In the genomic region with DNA sequence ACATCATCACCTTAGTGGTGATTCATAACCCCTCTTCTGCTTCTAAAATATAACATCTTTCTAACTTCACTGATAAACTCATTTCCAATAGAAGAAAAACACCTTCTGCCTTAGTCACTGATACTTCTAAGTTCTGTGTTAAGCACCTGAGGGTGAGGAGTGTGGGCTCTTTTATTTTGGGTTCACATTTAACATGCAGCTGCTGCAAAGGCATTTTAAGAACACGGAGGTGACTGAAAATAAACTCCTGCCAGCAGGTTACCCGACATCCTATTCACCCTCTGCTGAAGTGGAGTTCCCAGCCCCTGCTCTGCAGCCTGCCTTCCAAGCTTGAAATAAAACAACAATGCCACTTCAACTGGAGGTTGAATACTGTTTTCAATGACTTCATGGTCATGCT, we compare ENCODE assay signal across 14 cellular contexts.
DNase-seq lines count a peak whose midpoint lies in the region; ATAC-seq lines count a peak whose summit lies in the region.
"Had no signal": no experiment of that assay in that cellular context is flagged by ENCODE, and none has a peak within 500 bp of the region (broad histone marks: within the 10 kb centered on the region; RNA-seq: fewer than 3 reads in every experiment).

No MANE protein-coding gene starts in this region.

- H3K36me3 Mint-ChIP-seq in activated T-cell treated with anti-CD3 and anti-CD28 coated beads, Interleukin-2, amount 50 U/mL, for 72 hours (ENCODE audit: insufficient read depth in 2 of 2), result no peaks in the 10 kb centered on the region
- H3K36me3 Mint-ChIP-seq in activated T-cell treated with anti-CD3 and anti-CD28 coated beads, Interleukin-2, amount 50 U/mL, for 24 hours (ENCODE audit: low read depth), result peaks cover 13% of the 10 kb centered on the region
- H3K36me3 Mint-ChIP-seq in effector memory CD8-positive, alpha-beta T cell (ENCODE audit: insufficient read depth), result peaks cover 4% of the 10 kb centered on the region

- in situ Hi-C loops in ACHN (cut with HindIII; ENCODE audit: low pct_ligation_motif_present, low pct_unique_long_range_greater_than_20kb, low sequenced_read_pairs), result no loop called here

- no peak overlapping the region for H3K4me3 Mint-ChIP-seq in activated T-cell treated with anti-CD3 and anti-CD28 coated beads, Interleukin-2, amount 50 U/mL, for 72 hours
- H3K4me3 Mint-ChIP-seq in activated T-cell treated with anti-CD3 and anti-CD28 coated beads, Interleukin-2, amount 50 U/mL, for 24 hours, result no peak overlapping the region
- no peak overlapping the region for H3K4me3 Mint-ChIP-seq in effector memory CD8-positive, alpha-beta T cell

- ATAC-seq in activated T-cell treated with anti-CD3 and anti-CD28 coated beads, Interleukin-2, amount 50 U/mL, for 72 hours (replicated peaks in 1 of 2), result peak; percentile 58 to 60
- ATAC-seq in effector memory CD8-positive, alpha-beta T cell (replicated peaks), result no peak
- ATAC-seq: A549, PC-3 had no signal

- no peak for DNase-seq in activated T-cell treated with anti-CD3 and anti-CD28 coated beads, Interleukin-2, amount 50 U/mL, for 72 hours
- DNase-seq in activated T-cell treated with anti-CD3 and anti-CD28 coated beads, Interleukin-2, amount 50 U/mL, for 24 hours, result no peak
- DNase-seq in NCI-H187 (lab: John Stamatoyannopoulos, UW) (peak; percentile 54 to 79), NCI-H345 (lab: John Stamatoyannopoulos, UW) (peak; percentile 90), putamen (ENCODE audit: low spot score) (peak; percentile 60), ACHN (no peak), T-helper 1 cell (no peak)
- no peak for DNase-seq in effector memory CD8-positive, alpha-beta T cell
- DNase-seq: C1 segment of cervical spinal cord, NCI-H1092 treated with DMSO at 0.1 percent for 48 hours, NCI-H1694, PC-3, SJCRH30 had no signal

- H3K27ac Mint-ChIP-seq in activated T-cell treated with anti-CD3 and anti-CD28 coated beads, Interleukin-2, amount 50 U/mL, for 72 hours, result no peak overlapping the region
- no peak overlapping the region for H3K27ac Mint-ChIP-seq in activated T-cell treated with anti-CD3 and anti-CD28 coated beads, Interleukin-2, amount 50 U/mL, for 24 hours
- H3K27ac Mint-ChIP-seq in effector memory CD8-positive, alpha-beta T cell, result no peak overlapping the region

- H3K27me3 Mint-ChIP-seq in activated T-cell treated with anti-CD3 and anti-CD28 coated beads, Interleukin-2, amount 50 U/mL, for 72 hours (ENCODE audit: low read depth), result no peaks in the 10 kb centered on the region
- peaks cover 4% of the 10 kb centered on the region for H3K27me3 Mint-ChIP-seq in activated T-cell treated with anti-CD3 and anti-CD28 coated beads, Interleukin-2, amount 50 U/mL, for 24 hours
- H3K27me3 Mint-ChIP-seq in effector memory CD8-positive, alpha-beta T cell, result peaks cover 26 to 36% of the 10 kb centered on the region in 2 donors

- peaks cover 24% of the 10 kb centered on the region for H3K4me1 Mint-ChIP-seq in activated T-cell treated with anti-CD3 and anti-CD28 coated beads, Interleukin-2, amount 50 U/mL, for 72 hours (ENCODE audit: low read depth)
- H3K4me1 Mint-ChIP-seq in activated T-cell treated with anti-CD3 and anti-CD28 coated beads, Interleukin-2, amount 50 U/mL, for 24 hours (ENCODE audit: low read depth), result peaks cover 22% of the 10 kb centered on the region
- H3K4me1 Mint-ChIP-seq in effector memory CD8-positive, alpha-beta T cell (ENCODE audit: low read depth in 2 of 2), result peaks cover 7 to 12% of the 10 kb centered on the region in 2 donors

- peaks cover 3 to 5% of the 10 kb centered on the region in 2 donors for H3K9me3 Mint-ChIP-seq in activated T-cell treated with anti-CD3 and anti-CD28 coated beads, Interleukin-2, amount 50 U/mL, for 72 hours
- peaks cover 2% of the 10 kb centered on the region for H3K9me3 Mint-ChIP-seq in activated T-cell treated with anti-CD3 and anti-CD28 coated beads, Interleukin-2, amount 50 U/mL, for 24 hours
- H3K9me3 Mint-ChIP-seq in effector memory CD8-positive, alpha-beta T cell, result peaks cover 2 to 15% of the 10 kb centered on the region in 2 donors

Comparison
In these comparisons a context has a peak if more than half of its experiments do, and no peak if none do; other contexts are left out.
1. DNase-seq: peak in NCI-H187 (2 of 2), NCI-H345 (single experiment) and putamen (single experiment); none in activated T-cell treated with anti-CD3 and anti-CD28 coated beads, Interleukin-2, amount 50 U/mL, for 72 hours (0 of 2), activated T-cell treated with anti-CD3 and anti-CD28 coated beads, Interleukin-2, amount 50 U/mL, for 24 hours (single experiment), effector memory CD8-positive, alpha-beta T cell (0 of 3), ACHN (single experiment) and T-helper 1 cell (0 of 5).